In the genomic region with DNA sequence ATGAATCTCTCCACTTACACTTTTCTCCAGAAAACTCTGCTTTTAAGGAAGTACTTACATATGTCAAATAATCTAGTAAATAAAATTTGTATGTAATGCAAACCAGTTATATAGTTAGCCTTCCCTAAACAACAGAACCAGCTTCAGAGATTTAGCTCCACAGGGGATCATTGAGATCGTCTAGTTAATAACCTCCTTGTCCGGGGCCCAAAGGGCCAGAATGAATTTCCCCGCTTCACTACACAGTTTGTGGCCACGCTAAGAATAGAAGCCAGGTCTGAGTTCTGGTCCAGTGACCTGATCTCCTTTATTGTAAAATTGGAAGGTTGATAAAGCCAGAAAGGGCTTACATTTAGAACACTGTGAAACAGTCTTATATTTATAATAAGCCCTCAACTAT, we compare ENCODE assay signal across 23 cellular contexts.
A peak's percentile ranks its signal among the peaks of the same experiment; 100 is the strongest.
DNase-seq lines count a peak whose midpoint lies in the region; ATAC-seq, FAIRE-seq and TF ChIP-seq lines count a peak whose summit lies in the region.
"Had no signal": no experiment of that assay in that cellular context is flagged by ENCODE, and none has a peak within 500 bp of the region (broad histone marks: within the 10 kb centered on the region; RNA-seq: fewer than 3 reads in every experiment).

No MANE protein-coding gene starts in this region.

- FAIRE-seq in RCC 7860 (lab: Jason Lieb, UNC) (peak; percentile 18), small intestine (lab: Jason Lieb, UNC) (no peak)
- FAIRE-seq: GM12891 had no signal

- H3K36me3 ChIP-seq in HUES64 (ENCODE audit: insufficient read depth, low read length) (no peaks in the 10 kb centered on the region), endodermal cell (ENCODE audit: control insufficient read depth, insufficient read depth, low read length) (no peaks in the 10 kb centered on the region), neural progenitor cell (no peaks in the 10 kb centered on the region), small intestine (ENCODE audit: control insufficient read depth in 2 of 2, insufficient read depth in 2 of 2, low read length in 2 of 2) (no peaks in the 10 kb centered on the region)
- H3K36me3 ChIP-seq: BLaER1, HAP-1 had no signal

- H3K9ac ChIP-seq in HUES64 (ENCODE audit: low read depth, low read length) (no peak overlapping the region; the same call in 1 of the 2 replicates), endodermal cell (ENCODE audit: extremely low read depth, low read length, poor library complexity, severe bottlenecking) (peak overlapping the region; percentile 18), neural progenitor cell (no peak overlapping the region)
- H3K9ac ChIP-seq: BLaER1, SK-N-SH had no signal

- peaks cover 42% of the 10 kb centered on the region for H3K4me1 Mint-ChIP-seq in endodermal cell
- H3K4me1 Mint-ChIP-seq in neural progenitor cell: peaks cover 73% of the 10 kb centered on the region

- H3K27me3 ChIP-seq in HUES64 (ENCODE audit: insufficient read depth, low read length): no peaks in the 10 kb centered on the region
- no peaks in the 10 kb centered on the region for H3K27me3 ChIP-seq in endodermal cell (ENCODE audit: control insufficient read depth, insufficient read depth, low read length, poor library complexity, severe bottlenecking)
- H3K27me3 ChIP-seq in neural progenitor cell: no peaks in the 10 kb centered on the region
- H3K27me3 ChIP-seq in small intestine (ENCODE audit: control insufficient read depth in 2 of 2, insufficient read depth in 2 of 2, low read length in 2 of 2): no peaks in the 10 kb centered on the region
- H3K27me3 ChIP-seq: BLaER1 had no signal

- H3K27ac ChIP-seq in HUES64 (ENCODE audit: low read depth, low read length): peak overlapping the region; percentile 49; the same call in 1 of the 2 replicates
- peak overlapping the region; percentile 94 for H3K27ac ChIP-seq in endodermal cell (ENCODE audit: low read depth, low read length)
- peak overlapping the region; percentile 90 for H3K27ac ChIP-seq in neural progenitor cell
- no peak overlapping the region for H3K27ac ChIP-seq in small intestine (ENCODE audit: low read depth in 1 of 2, low read length in 1 of 2)
- H3K27ac ChIP-seq: BLaER1, HL-60 had no signal

- peak overlapping the region; percentile 50 for H3K4me2 ChIP-seq in neural progenitor cell
- H3K4me2 ChIP-seq: BLaER1, GM23338, SK-N-SH had no signal

- H3K27ac Mint-ChIP-seq in endodermal cell (peak overlapping the region; percentile 86), neural progenitor cell (peak overlapping the region; percentile 98)
- H3K27ac Mint-ChIP-seq: CD4-positive, alpha-beta T cell; GM23338 had no signal

- peaks cover 32% of the 10 kb centered on the region for H3F3A ChIP-seq in neural progenitor cell (ENCODE audit: low read depth)

- H3K79me2 ChIP-seq in neural progenitor cell (ENCODE audit: low read depth): no peaks in the 10 kb centered on the region

- no peaks in the 10 kb centered on the region for H3K9me3 Mint-ChIP-seq in endodermal cell
- H3K9me3 Mint-ChIP-seq in neural progenitor cell: peaks cover 9% of the 10 kb centered on the region
- H3K9me3 Mint-ChIP-seq: CD4-positive, alpha-beta T cell; GM23338 had no signal

- no peaks in the 10 kb centered on the region for H4K20me1 ChIP-seq in neural progenitor cell (ENCODE audit: low read depth)
- H4K20me1 ChIP-seq: BLaER1 had no signal

- H3K36me3 Mint-ChIP-seq in endodermal cell (ENCODE audit: low read depth): no peaks in the 10 kb centered on the region
- H3K36me3 Mint-ChIP-seq in neural progenitor cell: peaks cover 11% of the 10 kb centered on the region

- no peak overlapping the region for H2AFZ ChIP-seq in neural progenitor cell (replicated peaks)

- H3K4me1 ChIP-seq in HUES64 (ENCODE audit: insufficient read depth, low read length): peaks cover 12% of the 10 kb centered on the region; the same call in 1 of the 2 replicates
- peaks cover 13% of the 10 kb centered on the region for H3K4me1 ChIP-seq in endodermal cell (ENCODE audit: control insufficient read depth, insufficient read depth, low read length)
- H3K4me1 ChIP-seq in neural progenitor cell: peaks cover 47% of the 10 kb centered on the region
- no peaks in the 10 kb centered on the region for H3K4me1 ChIP-seq in small intestine (ENCODE audit: control insufficient read depth in 2 of 2, insufficient read depth in 1 of 2, low read depth in 1 of 2, low read length in 1 of 2)
- H3K4me1 ChIP-seq: HAP-1 had no signal

- H3K9me3 ChIP-seq in HUES64 (ENCODE audit: insufficient read depth, low read depth, low read length): no peaks in the 10 kb centered on the region
- H3K9me3 ChIP-seq in endodermal cell (ENCODE audit: control insufficient read depth, low read length): peaks cover 12% of the 10 kb centered on the region
- peaks cover 7% of the 10 kb centered on the region for H3K9me3 ChIP-seq in neural progenitor cell (ENCODE audit: low read depth)
- no peaks in the 10 kb centered on the region for H3K9me3 ChIP-seq in small intestine (ENCODE audit: control insufficient read depth, low read depth)
- H3K9me3 ChIP-seq: BLaER1, HAP-1, SK-N-SH had no signal

- no peaks in the 10 kb centered on the region for H3K27me3 Mint-ChIP-seq in endodermal cell (ENCODE audit: insufficient read depth)
- H3K27me3 Mint-ChIP-seq in neural progenitor cell (ENCODE audit: insufficient read depth, low read depth): peaks cover 4% of the 10 kb centered on the region
- H3K27me3 Mint-ChIP-seq: CD4-positive, alpha-beta T cell had no signal

- TF ChIP-seq CTCF in endodermal cell (conservative IDR thresholded peaks at IDR 0.05) (no peak), neural progenitor cell (IDR thresholded peaks at IDR 0.05) (no peak)

- no peak for ATAC-seq in HG03521 (IDR thresholded peaks at IDR 0.05; ENCODE audit: unreplicated experiment)

- H3K4me3 ChIP-seq in HUES64 (ENCODE audit: low read length): no peak overlapping the region
- peak overlapping the region; percentile 38 for H3K4me3 ChIP-seq in endodermal cell (ENCODE audit: low read length)
- H3K4me3 ChIP-seq in neural progenitor cell: no peak overlapping the region
- no peak overlapping the region for H3K4me3 ChIP-seq in small intestine (ENCODE audit: low read depth in 1 of 2, low read length in 2 of 2)
- H3K4me3 ChIP-seq: BLaER1, GM23338, HAP-1 had no signal

- DNase-seq in RCC 7860 (ENCODE audit: low spot score): no peak
- DNase-seq in endodermal cell: no peak
- peak; percentile 79 for DNase-seq in neural progenitor cell (ENCODE audit: low spot score)
- DNase-seq in small intestine: no peak
- no peak for DNase-seq in stimulated activated CD4-positive, alpha-beta T cell treated with anti-CD3 and anti-CD28 coated beads, Interleukin-4, amount 100 ng/mL, for 4 hours
- DNase-seq: CD4-positive, alpha-beta T cell; COR-L47; DND-41; KG1; NCI-H1105; NCI-H1694; NCI-H446 treated with DMSO at 0.1 percent for 48 hours; NCI-H774; NK-92 treated with Interleukin-12 subunit alpha and Interleukin-12 subunit beta, amount 100 ng/mL, for 24 hours; SIG-M5; SK-N-SH had no signal

- H3K4me3 Mint-ChIP-seq in endodermal cell: peak overlapping the region; percentile 1
- peak overlapping the region; percentile 56 for H3K4me3 Mint-ChIP-seq in neural progenitor cell
- H3K4me3 Mint-ChIP-seq: CD4-positive, alpha-beta T cell; GM23338 had no signal

- 89% methylated on average over 4 of the region's 4 CpGs for WGBS in HUES64
- WGBS in endodermal cell (ENCODE audit: insufficient coverage in 1 of 2, insufficient read length in 1 of 2), 2 experiments: 85 to 86% methylated on average over 3 to 4 of the region's 4 CpGs
- 65 to 86% (median 82%) methylated on average over 4 of the region's 4 CpGs for WGBS in small intestine, 3 donors

Comparison
In these comparisons a context has a peak if more than half of its experiments do, and no peak if none do; other contexts are left out.
1. H3K27ac ChIP-seq: peak in HUES64 (single experiment), endodermal cell (single experiment) and neural progenitor cell (single experiment); none in small intestine (0 of 2).